8 cellular contexts compared by ENCODE assay signal in the genomic region with DNA sequence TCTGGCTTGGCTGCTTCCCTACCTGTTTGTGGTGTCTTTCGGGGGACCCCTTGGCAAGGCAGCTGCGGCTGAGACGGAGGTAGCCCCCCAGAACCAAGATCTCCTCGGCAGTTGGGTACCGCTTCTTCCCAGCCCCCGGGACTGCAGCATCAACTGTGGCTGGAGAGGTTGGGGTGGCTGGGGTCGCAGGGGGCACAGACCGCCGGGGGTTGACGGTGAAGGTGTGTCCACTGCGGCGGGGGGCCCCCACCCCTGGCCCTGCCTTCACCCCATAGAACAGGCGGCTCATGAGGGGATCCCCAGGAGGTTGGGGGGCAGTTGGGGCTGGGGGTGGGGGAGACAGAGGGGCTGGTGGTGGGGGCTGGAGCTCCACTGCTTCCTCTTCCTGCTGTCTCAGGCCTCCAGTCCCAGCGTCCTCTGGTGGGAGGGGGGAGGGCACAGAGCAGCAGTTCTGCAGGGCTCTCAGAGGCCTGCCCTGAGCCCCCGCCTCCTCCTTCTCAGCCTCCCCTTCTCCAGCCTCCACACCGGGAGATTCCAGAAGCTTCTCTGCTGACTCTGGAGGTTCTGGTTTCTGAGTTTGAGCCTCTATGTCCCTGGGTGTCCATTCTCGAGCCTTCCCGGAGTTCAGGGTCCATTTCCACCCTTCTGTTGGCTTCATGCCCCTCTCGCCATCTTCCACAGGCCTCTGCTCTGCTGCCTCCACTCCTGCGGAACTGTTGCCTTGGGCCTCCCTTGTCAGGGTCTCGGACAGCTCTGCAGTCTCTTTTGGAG.
DNase-seq lines count a peak whose midpoint lies in the region; TF ChIP-seq lines count a peak whose summit lies in the region.

No MANE protein-coding gene starts in this region.

- peak overlapping the region; percentile 100 for H3K9ac ChIP-seq in BLaER1
- peak overlapping the region; percentile 96 for H3K9ac ChIP-seq in Loucy (ENCODE audit: low read depth, low read length, poor library complexity, severe bottlenecking)

- H3K36me3 ChIP-seq in BLaER1, result peaks cover 33% of the 10 kb centered on the region
- no peaks in the 10 kb centered on the region; the same call in 1 of the 2 replicates for H3K36me3 ChIP-seq in Loucy (ENCODE audit: insufficient read depth, low read length)
- H3K36me3 ChIP-seq in neuron (ENCODE audit: insufficient read depth, low read length), result peaks cover 10% of the 10 kb centered on the region

- peak; percentile 40 for DNase-seq in activated T-cell treated with anti-CD3 and anti-CD28 coated beads for 24 hours (ENCODE audit: low read depth)
- DNase-seq in fibroblast of peridontal ligament (ENCODE audit: extremely low read depth), result peak; percentile 27
- no peak for DNase-seq in globus pallidus (ENCODE audit: low spot score)
- DNase-seq in NCI-H1694 treated with DMSO at 0.1 percent for 48 hours (lab: John Stamatoyannopoulos, UW), result no peak
- no peak for DNase-seq in cerebellar cortex (ENCODE audit: low spot score)

- peak overlapping the region; percentile 91 for H3K4me3 ChIP-seq in BLaER1
- peak overlapping the region; percentile 97 for H3K4me3 ChIP-seq in Loucy (ENCODE audit: low read length, poor library complexity, severe bottlenecking)
- peak overlapping the region; percentile 42 for H3K4me3 ChIP-seq in neuron (ENCODE audit: low read length)

- H3K9me3 ChIP-seq in BLaER1, result no peaks in the 10 kb centered on the region
- no peaks in the 10 kb centered on the region for H3K9me3 ChIP-seq in Loucy (ENCODE audit: insufficient read depth, low read depth, low read length)
- H3K9me3 ChIP-seq in neuron (ENCODE audit: low read length), result no peaks in the 10 kb centered on the region

- peaks cover 5% of the 10 kb centered on the region for H3F3A ChIP-seq in Loucy (ENCODE audit: low read depth)

- H3K27me3 ChIP-seq in BLaER1, result no peaks in the 10 kb centered on the region
- H3K27me3 ChIP-seq in Loucy (ENCODE audit: insufficient read depth, low read length, poor library complexity, severe bottlenecking), result no peaks in the 10 kb centered on the region
- no peaks in the 10 kb centered on the region for H3K27me3 ChIP-seq in neuron (ENCODE audit: insufficient read depth, low read length)

- no peaks in the 10 kb centered on the region for H3K9me2 ChIP-seq in Loucy (replicated peaks; ENCODE audit: low read depth, low read length)

- H2AFZ ChIP-seq in Loucy (ENCODE audit: low read length) (no peak overlapping the region), neuron (ENCODE audit: low read depth, low read length) (no peak overlapping the region)

- peaks cover 95% of the 10 kb centered on the region for H3K79me2 ChIP-seq in Loucy (ENCODE audit: insufficient read depth, low read length)

- peak overlapping the region; percentile 100 for H3K27ac ChIP-seq in BLaER1

- TF ChIP-seq CTCF in Loucy (conservative IDR thresholded peaks at IDR 0.05; ENCODE audit: low read length), result no peak

- peak overlapping the region; percentile 95 for H3K4me2 ChIP-seq in BLaER1
- peak overlapping the region; percentile 97 for H3K4me2 ChIP-seq in Loucy (ENCODE audit: low read depth, low read length, poor library complexity, severe bottlenecking)

- H4K20me1 ChIP-seq in BLaER1 (peaks cover 49% of the 10 kb centered on the region), Loucy (ENCODE audit: insufficient read depth, low read length, poor library complexity, severe bottlenecking) (peaks cover 43% of the 10 kb centered on the region)

- H3K4me1 ChIP-seq in BLaER1, result peaks cover 34% of the 10 kb centered on the region
- H3K4me1 ChIP-seq in Loucy (ENCODE audit: insufficient read depth, low read length, poor library complexity, severe bottlenecking), result peaks cover 62% of the 10 kb centered on the region
- peaks cover 67% of the 10 kb centered on the region for H3K4me1 ChIP-seq in neuron (ENCODE audit: insufficient read depth, low read length)

Comparison
In these comparisons a context has a peak if more than half of its experiments do, and no peak if none do; other contexts are left out.
1. H3K4me3 ChIP-seq: peak in every context shown above with its lines; median percentile 97 in Loucy; 91 in BLaER1; 42 in neuron.
2. DNase-seq: peak in activated T-cell treated with anti-CD3 and anti-CD28 coated beads for 24 hours (single experiment) and fibroblast of peridontal ligament (single experiment); none in globus pallidus (single experiment), NCI-H1694 treated with DMSO at 0.1 percent for 48 hours (single experiment) and cerebellar cortex (single experiment).